ENCODE assay signal across 8 cellular contexts in the genomic region with DNA sequence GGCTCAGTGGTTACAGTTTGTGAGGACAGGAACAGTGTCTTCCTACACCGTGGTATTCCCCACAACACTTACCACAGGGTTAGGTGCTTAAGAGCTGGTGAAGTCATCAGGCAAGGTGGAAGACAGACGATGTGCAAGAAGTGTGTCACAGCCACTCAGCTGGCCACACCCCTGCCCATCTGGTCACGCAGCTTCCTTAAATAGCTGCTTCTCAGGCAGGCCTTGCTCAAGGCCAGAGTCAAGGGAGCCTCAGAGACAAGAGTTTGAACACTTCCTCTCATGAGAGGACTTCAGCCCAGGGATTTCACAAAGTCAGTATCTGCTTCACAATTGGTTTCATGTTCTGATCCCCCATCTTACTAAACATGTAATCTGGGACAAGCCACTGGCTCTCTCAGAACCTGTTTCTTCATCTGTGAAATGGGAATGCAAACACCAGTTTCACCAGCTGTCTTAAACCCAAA.
DNase-seq lines count a peak whose midpoint lies in the region; ATAC-seq and TF ChIP-seq lines count a peak whose summit lies in the region.

No MANE protein-coding gene starts in this region.

- H3K9me3 Mint-ChIP-seq in activated B cell treated with CpG ODN at 0.5 μM for 24 hours (no peaks in the 10 kb centered on the region), osteocyte (ENCODE audit: unreplicated experiment) (no peaks in the 10 kb centered on the region)
- H3K9me3 Mint-ChIP-seq in activated T-cell treated with anti-CD3 and anti-CD28 coated beads, Interleukin-2, amount 50 U/mL, for 4 hours = no peaks in the 10 kb centered on the region

- H3K4me3 ChIP-seq in GM06990 (replicated peaks; ENCODE audit: low read depth, low read length) = no peak overlapping the region

- TF ChIP-seq CTCF in GM06990 (IDR thresholded peaks at IDR 0.05; ENCODE audit: insufficient read depth, low read length, poor library complexity, severe bottlenecking) (no peak), activated B cell treated with CpG ODN at 0.5 μM for 24 hours (IDR thresholded peaks at IDR 0.05) (no peak), osteocyte (IDR thresholded peaks at IDR 0.05) (no peak)

- H3K36me3 Mint-ChIP-seq in activated B cell treated with CpG ODN at 0.5 μM for 24 hours (ENCODE audit: low read depth) (no peaks in the 10 kb centered on the region), osteocyte (ENCODE audit: unreplicated experiment) (no peaks in the 10 kb centered on the region)
- H3K36me3 Mint-ChIP-seq in activated T-cell treated with anti-CD3 and anti-CD28 coated beads, Interleukin-2, amount 50 U/mL, for 4 hours (ENCODE audit: insufficient read depth) = peaks cover 2% of the 10 kb centered on the region

- intact Hi-C loops in activated B cell treated with CpG ODN at 0.5 μM for 24 hours (cut with micrococcal nuclease) = loop anchor here (1.0 kb wide), 2 partner anchors 14 to 41 kb away; no protein-coding TSS in a partner anchor

- H3K27ac Mint-ChIP-seq in activated B cell treated with CpG ODN at 0.5 μM for 24 hours (peak overlapping the region; percentile 86), osteocyte (ENCODE audit: unreplicated experiment) (no peak overlapping the region)

- H3K4me1 Mint-ChIP-seq in activated B cell treated with CpG ODN at 0.5 μM for 24 hours = peaks cover 21% of the 10 kb centered on the region
- H3K4me1 Mint-ChIP-seq in osteocyte (ENCODE audit: unreplicated experiment) = peaks cover 9% of the 10 kb centered on the region
- peaks cover 2% of the 10 kb centered on the region for H3K4me1 Mint-ChIP-seq in activated T-cell treated with anti-CD3 and anti-CD28 coated beads, Interleukin-2, amount 50 U/mL, for 4 hours (ENCODE audit: low read depth)

- H3K36me3 ChIP-seq in GM06990 (ENCODE audit: control insufficient read depth, insufficient read depth, low read length) = no peaks in the 10 kb centered on the region

- DNase-seq in GM06990 (ENCODE audit: extremely low read depth, insufficient read length) = peak; percentile 79
- peak; percentile 34 for DNase-seq in activated B cell treated with CpG ODN at 0.5 μM for 24 hours
- DNase-seq in medulla oblongata (ENCODE audit: extremely low spot score) = peak; percentile 27
- no peak for DNase-seq in HEK293T (ENCODE audit: extremely low spot score)
- DNase-seq in osteocyte (ENCODE audit: extremely low spot score, unreplicated experiment) = no peak
- DNase-seq in activated T-cell treated with anti-CD3 and anti-CD28 coated beads, Interleukin-2, amount 50 U/mL, for 4 hours = no peak

- H3K27me3 ChIP-seq in GM06990 (replicated peaks; ENCODE audit: control insufficient read depth, insufficient read depth, low read length) = no peaks in the 10 kb centered on the region

- POLR2A ChIA-PET in activated B cell treated with CpG ODN at 0.5 μM for 24 hours (lab: Charles Lee) (interaction anchor here (1.0 kb wide), 1 partner anchor 14 kb away, joined by 3 read pairs; no protein-coding TSS in a partner anchor), HEK293T (lab: Yijun Ruan, JAX) (no interaction called here)

- CTCF ChIA-PET in activated B cell treated with CpG ODN at 0.5 μM for 24 hours (lab: Charles Lee) (interaction anchor here (0.6 to 0.7 kb wide), 2 partner anchors 41 to 360 kb away, joined by 3 to 4 read pairs; no protein-coding TSS in a partner anchor), HEK293T (lab: Yijun Ruan, JAX) (no interaction called here)

- peak; percentile 92 for ATAC-seq in GM19468 (IDR thresholded peaks at IDR 0.05; ENCODE audit: extremely low read depth, unreplicated experiment)
- ATAC-seq in HG03442 (IDR thresholded peaks at IDR 0.05; ENCODE audit: unreplicated experiment) = peak; percentile 95
- ATAC-seq in activated B cell treated with CpG ODN at 0.5 μM for 24 hours (ENCODE audit: low read depth) = peak; percentile 87
- no peak for ATAC-seq in activated T-cell treated with anti-CD3 and anti-CD28 coated beads, Interleukin-2, amount 50 U/mL, for 4 hours

- H3K4me3 Mint-ChIP-seq in activated B cell treated with CpG ODN at 0.5 μM for 24 hours = no peak overlapping the region
- no peak overlapping the region for H3K4me3 Mint-ChIP-seq in osteocyte (ENCODE audit: unreplicated experiment)
- H3K4me3 Mint-ChIP-seq in activated T-cell treated with anti-CD3 and anti-CD28 coated beads, Interleukin-2, amount 50 U/mL, for 4 hours = no peak overlapping the region

- no peaks in the 10 kb centered on the region for H3K27me3 Mint-ChIP-seq in activated B cell treated with CpG ODN at 0.5 μM for 24 hours
- no peaks in the 10 kb centered on the region for H3K27me3 Mint-ChIP-seq in osteocyte (ENCODE audit: unreplicated experiment)
- no peaks in the 10 kb centered on the region for H3K27me3 Mint-ChIP-seq in activated T-cell treated with anti-CD3 and anti-CD28 coated beads, Interleukin-2, amount 50 U/mL, for 4 hours (ENCODE audit: low read depth)

TF ChIP-seq in HEK293T, 16 proteins besides CTCF, POLR2A, EP300 and RAD21:
- TF ChIP-seq FOXA1 (IDR thresholded peaks at IDR 0.05) = no peak

Comparison
In these comparisons a context has a peak if more than half of its experiments do, and no peak if none do; other contexts are left out.
1. DNase-seq: peak in GM06990 (single experiment), activated B cell treated with CpG ODN at 0.5 μM for 24 hours (single experiment) and medulla oblongata (single experiment); none in HEK293T (single experiment), osteocyte (single experiment) and activated T-cell treated with anti-CD3 and anti-CD28 coated beads, Interleukin-2, amount 50 U/mL, for 4 hours (single experiment).
2. ATAC-seq: peak in GM19468 (single experiment), HG03442 (single experiment) and activated B cell treated with CpG ODN at 0.5 μM for 24 hours (single experiment); none in activated T-cell treated with anti-CD3 and anti-CD28 coated beads, Interleukin-2, amount 50 U/mL, for 4 hours (0 of 2).